11 cellular contexts compared by ENCODE assay signal in genomic region chr16:68776821-68777485, GRCh38. TPM values are rescaled to one million over a fixed set of nuclear protein-coding genes. Genes with fewer than 3 reads are reported as not detected.
DNase-seq lines count a peak whose midpoint lies in the region; ATAC-seq and TF ChIP-seq lines count a peak whose summit lies in the region.
"Had no signal": no experiment of that assay in that cellular context is flagged by ENCODE, and none has a peak within 500 bp of the region (broad histone marks: within the 10 kb centered on the region; RNA-seq: fewer than 3 reads in every experiment).

No MANE protein-coding gene starts in this region.

- H3K79me2 ChIP-seq in smooth muscle cell (ENCODE audit: low read depth): no peaks in the 10 kb centered on the region

- no peaks in the 10 kb centered on the region for H3K9me3 ChIP-seq in smooth muscle cell (replicated peaks; ENCODE audit: low read depth)
- H3K9me3 ChIP-seq: SJSA1 had no signal

- 20% methylated on average over 6 of the region's 6 CpGs for WGBS in smooth muscle cell (ENCODE audit: low lambda C conversion rate)

- POLR2A ChIA-PET in WTC11 (lab: Charles Lee): interaction anchor here (0.5 kb wide), 1 partner anchor 27 kb away, joined by 3 read pairs; no protein-coding TSS in a partner anchor

- H4K20me1 ChIP-seq in smooth muscle cell (ENCODE audit: low read depth): peaks cover 41% of the 10 kb centered on the region

- peak overlapping the region; percentile 13 for H3K4me2 ChIP-seq in smooth muscle cell

- H3K9ac ChIP-seq in smooth muscle cell (ENCODE audit: low read depth): no peak overlapping the region

- H3K36me3 Mint-ChIP-seq in WTC11: peaks cover 29% of the 10 kb centered on the region

- CTCF ChIA-PET in WTC11 (lab: Charles Lee): no interaction called here

- H3K9me3 Mint-ChIP-seq in WTC11: no peaks in the 10 kb centered on the region
- H3K9me3 Mint-ChIP-seq: neural crest cell had no signal

- no peak for DNase-seq in activated CD4-positive, CD25-positive, alpha-beta regulatory T cell (lab: John Stamatoyannopoulos, UW)
- DNase-seq in WTC11 (ENCODE audit: low spot score) (no peak), smooth muscle cell (lab: John Stamatoyannopoulos, UW; ENCODE audit: unreplicated experiment) (no peak), cerebellar cortex (ENCODE audit: low spot score) (no peak), head of caudate nucleus (no peak), OCI-M2 (lab: John Stamatoyannopoulos, UW; ENCODE audit: unreplicated experiment) (no peak)

- peak overlapping the region; percentile 94 for H3K27ac Mint-ChIP-seq in WTC11

- TF ChIP-seq CTCF in WTC11 (IDR thresholded peaks at IDR 0.05): no peak
- TF ChIP-seq CTCF in smooth muscle cell (IDR thresholded peaks at IDR 0.05; ENCODE audit: borderline replicate concordance, insufficient read depth, poor library complexity, severe bottlenecking): no peak

- intact Hi-C loops in head of caudate nucleus (cut with DNase I): no loop called here

- no peaks in the 10 kb centered on the region for H3F3A ChIP-seq in smooth muscle cell (ENCODE audit: low read depth)

- H3K4me1 Mint-ChIP-seq in WTC11: peaks cover 52% of the 10 kb centered on the region

- H3K27ac ChIP-seq in smooth muscle cell (ENCODE audit: low read depth): peak overlapping the region; percentile 1
- H3K27ac ChIP-seq: SJSA1 had no signal

- no peaks in the 10 kb centered on the region for H3K27me3 ChIP-seq in smooth muscle cell (ENCODE audit: low read depth)
- H3K27me3 ChIP-seq: SJSA1 had no signal

- ATAC-seq in activated CD4-positive, CD25-positive, alpha-beta regulatory T cell treated with anti-CD3 and anti-CD28 coated beads, Interleukin-2, amount 50 U/mL, for 24 hours: peak; percentile 60 to 73
- ATAC-seq in HG02938 (IDR thresholded peaks at IDR 0.05; ENCODE audit: unreplicated experiment) (peak; percentile 79), WTC11 (no peak)

- no peak overlapping the region for H3K4me3 Mint-ChIP-seq in WTC11
- H3K4me3 Mint-ChIP-seq: neural crest cell had no signal

- no peak overlapping the region for H2AFZ ChIP-seq in smooth muscle cell (ENCODE audit: low read depth)

- no peaks in the 10 kb centered on the region for H3K27me3 Mint-ChIP-seq in WTC11 (ENCODE audit: low read depth)

- no peaks in the 10 kb centered on the region for H3K36me3 ChIP-seq in smooth muscle cell (ENCODE audit: low read depth)
- H3K36me3 ChIP-seq: SJSA1 had no signal

- H3K4me3 ChIP-seq in smooth muscle cell: no peak overlapping the region
- H3K4me3 ChIP-seq: SJSA1 had no signal

- peaks cover 8% of the 10 kb centered on the region for H3K4me1 ChIP-seq in smooth muscle cell (ENCODE audit: low read depth)
- H3K4me1 ChIP-seq: SJSA1 had no signal

TF ChIP-seq in WTC11, 78 proteins besides CTCF, POLR2A, EP300 and RAD21:
- no peak for TF ChIP-seq ATF1 (CRISPR knock-in tag; IDR thresholded peaks at IDR 0.05)
- TF ChIP-seq CDX4 (CRISPR knock-in tag; IDR thresholded peaks at IDR 0.05; ENCODE audit: borderline replicate concordance): no peak
- TF ChIP-seq SP1 (CRISPR knock-in tag; conservative IDR thresholded peaks at IDR 0.05): no peak
- TF ChIP-seq HMGXB4 (CRISPR knock-in tag; IDR thresholded peaks at IDR 0.05): no peak
- no peak for TF ChIP-seq RORB (CRISPR knock-in tag; IDR thresholded peaks at IDR 0.05)
- TF ChIP-seq ATF6 (CRISPR knock-in tag; IDR thresholded peaks at IDR 0.05): no peak
- no peak for TF ChIP-seq E2F5 (CRISPR knock-in tag; IDR thresholded peaks at IDR 0.05)
- TF ChIP-seq USF1 (CRISPR knock-in tag; IDR thresholded peaks at IDR 0.05): no peak
- no peak for TF ChIP-seq NR1H2 (CRISPR knock-in tag; IDR thresholded peaks at IDR 0.05)
- TF ChIP-seq NR3C1 (CRISPR knock-in tag; conservative IDR thresholded peaks at IDR 0.05; ENCODE audit: low read depth): no peak
- TF ChIP-seq MLX (CRISPR knock-in tag; IDR thresholded peaks at IDR 0.05): no peak

RNA-seq across cellular contexts. Expression of gene CDH1, which starts 39.9 kb away (rescaled TPM):
- total RNA-seq in WTC11 (2021): 265 to 281 TPM (median 278 TPM) in 3 replicates
- total RNA-seq in smooth muscle cell: 44.3 and 45.8 TPM in 2 replicates
- 4.7 and 28.0 TPM in 2 replicates for polyA plus RNA-seq in smooth muscle cell
- total RNA-seq: dermis microvascular lymphatic vessel endothelial cell had no signal
